Comparison of ENCODE assay signal across 15 cellular contexts in the genomic region with DNA sequence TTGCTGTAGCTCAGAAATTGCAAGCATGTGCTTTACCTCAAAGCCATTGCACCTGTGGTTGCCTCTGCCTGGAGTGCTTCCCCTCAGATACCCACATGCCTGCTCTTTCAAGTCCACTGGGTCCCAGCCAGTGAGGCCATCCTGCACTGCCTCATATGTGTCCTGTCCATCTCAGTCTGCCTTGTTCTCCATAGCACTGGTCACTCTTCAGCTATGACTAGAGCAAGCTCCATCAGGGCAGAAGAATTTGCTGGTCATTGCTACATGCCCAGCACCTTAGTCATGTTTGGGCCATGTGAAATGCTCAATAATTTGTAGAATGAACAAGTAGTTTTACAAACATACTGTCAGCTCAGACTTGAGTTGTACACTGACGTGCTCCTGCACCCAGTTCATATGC.
DNase-seq lines count a peak whose midpoint lies in the region; ATAC-seq and TF ChIP-seq lines count a peak whose summit lies in the region.
"Had no signal": no experiment of that assay in that cellular context is flagged by ENCODE, and none has a peak within 500 bp of the region (broad histone marks: within the 10 kb centered on the region; RNA-seq: fewer than 3 reads in every experiment).

No MANE protein-coding gene starts in this region.

- in situ Hi-C loops in astrocyte of the spinal cord (cut with HindIII; ENCODE audit: low sequenced_read_pairs) = no loop called here

- H3K36me3 Mint-ChIP-seq in progenitor cell of endocrine pancreas (ENCODE audit: insufficient read depth) = peaks cover 22% of the 10 kb centered on the region
- H3K36me3 Mint-ChIP-seq: activated naive CD4-positive, alpha-beta T cell treated with anti-CD3 and anti-CD28 coated beads, Interleukin-2, amount 50 U/mL, for 72 hours had no signal

- CTCF ChIA-PET in AG04449 (lab: Yijun Ruan, JAX) = interaction anchor here (0.8 to 8.7 kb wide), 5 partner anchors 9 to 380 kb away, joined by 3 to 87 read pairs (median 3); no protein-coding TSS in a partner anchor

- no peaks in the 10 kb centered on the region for H3K4me1 Mint-ChIP-seq in progenitor cell of endocrine pancreas (ENCODE audit: low read depth)
- H3K4me1 Mint-ChIP-seq: activated CD4-positive, alpha-beta T cell treated with anti-CD3 and anti-CD28 coated beads for 36 hours had no signal

- no peak overlapping the region for H3K4me3 Mint-ChIP-seq in progenitor cell of endocrine pancreas (ENCODE audit: low read depth)
- H3K4me3 Mint-ChIP-seq: activated CD4-positive, alpha-beta T cell treated with anti-CD3 and anti-CD28 coated beads for 36 hours had no signal

- H3K4me3 ChIP-seq in AG04449 (ENCODE audit: low read depth, low read length) = no peak overlapping the region
- no peak overlapping the region for H3K4me3 ChIP-seq in astrocyte of the spinal cord (ENCODE audit: low read depth, low read length)
- H3K4me3 ChIP-seq: prostate gland had no signal

- H3K9me3 Mint-ChIP-seq in progenitor cell of endocrine pancreas (ENCODE audit: low read depth) = no peaks in the 10 kb centered on the region
- H3K9me3 Mint-ChIP-seq: activated naive CD4-positive, alpha-beta T cell treated with anti-CD3 and anti-CD28 coated beads, Interleukin-2, amount 50 U/mL, for 72 hours had no signal

- peak; percentile 55 for DNase-seq in AG04449 (ENCODE audit: low read depth, low spot score)
- peak; percentile 64 for DNase-seq in HS-5 (ENCODE audit: low read depth)
- peak; percentile 66 for DNase-seq in astrocyte of the spinal cord (ENCODE audit: low read depth, low spot score)
- peak; percentile 32 for DNase-seq in kidney glomerular epithelial cell (lab: John Stamatoyannopoulos, UW)
- no peak for DNase-seq in DMS 273 (lab: John Stamatoyannopoulos, UW; ENCODE audit: unreplicated experiment)
- no peak for DNase-seq in progenitor cell of endocrine pancreas (ENCODE audit: low spot score, unreplicated experiment)
- no peak for DNase-seq in SIG-M5 (lab: John Stamatoyannopoulos, UW)
- DNase-seq: activated CD4-positive, alpha-beta T cell treated with anti-CD3 and anti-CD28 coated beads for 36 hours; cerebellar nuclear complex; left colon; NCI-H774; T-helper 2 cell had no signal

- H3K27me3 Mint-ChIP-seq in progenitor cell of endocrine pancreas = no peaks in the 10 kb centered on the region
- H3K27me3 Mint-ChIP-seq: activated CD4-positive, alpha-beta T cell treated with anti-CD3 and anti-CD28 coated beads for 36 hours had no signal

- TF ChIP-seq CTCF in AG04449 (IDR thresholded peaks at IDR 0.05; ENCODE audit: insufficient read depth, low read length, missing control alignments) (no peak), astrocyte of the spinal cord (IDR thresholded peaks at IDR 0.05; ENCODE audit: low read depth, low read length) (no peak), progenitor cell of endocrine pancreas (IDR thresholded peaks at IDR 0.05; ENCODE audit: unreplicated experiment) (no peak)

- ATAC-seq in GM19351 (IDR thresholded peaks at IDR 0.05; ENCODE audit: unreplicated experiment) = no peak
- ATAC-seq: activated CD4-positive, alpha-beta T cell treated with anti-CD3 and anti-CD28 coated beads for 36 hours; activated naive CD4-positive, alpha-beta T cell treated with anti-CD3 and anti-CD28 coated beads, Interleukin-2, amount 50 U/mL, for 72 hours; left colon had no signal

- POLR2A ChIA-PET in AG04449 (lab: Yijun Ruan, JAX) = interaction anchor here (0.6 to 0.8 kb wide), 2 partner anchors 16 to 20 kb away, joined by 3 to 4 read pairs; no protein-coding TSS in a partner anchor

- H3K27ac Mint-ChIP-seq in progenitor cell of endocrine pancreas = no peak overlapping the region
- H3K27ac Mint-ChIP-seq: activated CD4-positive, alpha-beta T cell treated with anti-CD3 and anti-CD28 coated beads for 36 hours had no signal

Comparison
In these comparisons a context has a peak if more than half of its experiments do, and no peak if none do; other contexts are left out.
1. DNase-seq: peak in AG04449 (single experiment), HS-5 (single experiment), astrocyte of the spinal cord (single experiment) and kidney glomerular epithelial cell (single experiment); none in DMS 273 (single experiment), progenitor cell of endocrine pancreas (single experiment) and SIG-M5 (single experiment).